8 cellular contexts compared by ENCODE assay signal in genomic region chr22:29837780-29838598, GRCh38. TPM values are rescaled to one million over a fixed set of nuclear protein-coding genes. Genes with fewer than 3 reads are reported as not detected.
DNase-seq lines count a peak whose midpoint lies in the region; ATAC-seq and TF ChIP-seq lines count a peak whose summit lies in the region.

Gene ASCC2, minus strand, starts transcription at chr22:29838274. Its CDS starts 5,949 bp downstream, at chr22:29832325.

- H3K4me1 ChIP-seq in spleen, result peaks cover 12 to 62% (median 39%) of the 10 kb centered on the region in 6 donors

- H3K27me3 ChIP-seq in spleen (replicated peaks in 1 of 7), result no peaks in the 10 kb centered on the region

- peak; percentile 98 for ATAC-seq in GM19023 (IDR thresholded peaks at IDR 0.05; ENCODE audit: unreplicated experiment)
- ATAC-seq in HG03280 (IDR thresholded peaks at IDR 0.05; ENCODE audit: unreplicated experiment), result peak; percentile 98
- ATAC-seq in central memory CD8-positive, alpha-beta T cell (replicated peaks; ENCODE audit: extremely low read depth, poor library complexity, severe bottlenecking), result peak; percentile 96

- TF ChIP-seq CTCF in spleen (IDR thresholded peaks at IDR 0.05 in 8 of 11, conservative IDR thresholded peaks at IDR 0.05 in 3 of 11), result peak in 6 of 11 experiments; percentile 14 to 55 (median 40)

- H3K27ac Mint-ChIP-seq in central memory CD8-positive, alpha-beta T cell (ENCODE audit: low read depth), result peak within 1 kb of the TSS; percentile 94

- peak in 1 of 3 donors; percentile 47 for TF ChIP-seq POLR2A in spleen (IDR thresholded peaks at IDR 0.05)

- H3K9me3 ChIP-seq in spleen, result no peaks in the 10 kb centered on the region

- H3K4me1 Mint-ChIP-seq in central memory CD8-positive, alpha-beta T cell, result peaks cover 45% of the 10 kb centered on the region

- H3K36me3 Mint-ChIP-seq in central memory CD8-positive, alpha-beta T cell (ENCODE audit: insufficient read depth), result peaks cover 23% of the 10 kb centered on the region

- no peaks in the 10 kb centered on the region for H3K27me3 Mint-ChIP-seq in central memory CD8-positive, alpha-beta T cell

- peak within 1 kb of the TSS; percentile 81 to 98 (median 90) for H3K4me3 ChIP-seq in spleen

- peak; percentile 98 for DNase-seq in AG08396 (ENCODE audit: low spot score)
- peak; percentile 84 for DNase-seq in NCI-H345 treated with DMSO at 0.1 percent for 48 hours (lab: John Stamatoyannopoulos, UW; ENCODE audit: unreplicated experiment)
- DNase-seq in activated CD4-positive, CD25-positive, alpha-beta regulatory T cell treated with anti-CD3 and anti-CD28 coated beads, Interleukin-2, amount 50 U/mL, for 16 hours (ENCODE audit: low read depth, low spot score), result peak; percentile 96
- DNase-seq in central memory CD8-positive, alpha-beta T cell (ENCODE audit: low spot score in 2 of 2), result peak; percentile 95 to 96
- peak; percentile 93 for DNase-seq in inferior parietal cortex (ENCODE audit: extremely low spot score)
- peak; percentile 100 for DNase-seq in spleen

- peaks cover 0 to 25% (median 8%) of the 10 kb centered on the region in 6 donors for H3K36me3 ChIP-seq in spleen

- peak within 1 kb of the TSS; percentile 91 for H3K4me3 Mint-ChIP-seq in central memory CD8-positive, alpha-beta T cell

- H3K27ac ChIP-seq in spleen, result peak within 1 kb of the TSS; percentile 88 to 94 (median 91)

- intact Hi-C loops in spleen (cut with DNase I; ENCODE audit: low total_unique reads), result no loop called here

- 0 to 1% (median 1%) methylated on average over 29 to 53 of the region's 53 CpGs for WGBS in spleen, 5 donors

- H3K9me3 Mint-ChIP-seq in central memory CD8-positive, alpha-beta T cell, result no peaks in the 10 kb centered on the region

RNA-seq across cellular contexts. Expression of gene ASCC2, which starts in this region (rescaled TPM):
- total RNA-seq in spleen, result 10 to 100 TPM; 53.6 to 89.0 (median 68.6) TPM
- 10 to 100 TPM; 34.1 to 47.3 (median 43.0) TPM for polyA plus RNA-seq in spleen

Comparison
In these comparisons a context has a peak if more than half of its experiments do, and no peak if none do; other contexts are left out.
1. Peak in every context shown above with its lines: DNase-seq, ATAC-seq, H3K4me3 ChIP-seq and H3K27ac ChIP-seq.